8 cellular contexts compared by ENCODE assay signal in genomic region chr3:127574880-127575878, GRCh38. TPM values are rescaled to one million over a fixed set of nuclear protein-coding genes. Genes with fewer than 3 reads are reported as not detected.
A peak's percentile ranks its signal among the peaks of the same experiment; 100 is the strongest.
DNase-seq lines count a peak whose midpoint lies in the region; ATAC-seq and TF ChIP-seq lines count a peak whose summit lies in the region.

No MANE protein-coding gene starts in this region.

- H3K27ac Mint-ChIP-seq in activated naive CD4-positive, alpha-beta T cell treated with anti-CD3 and anti-CD28 coated beads for 36 hours, result no peak overlapping the region

- H3K4ac ChIP-seq in trophoblast cell (ENCODE audit: low read depth, low read length), result no peak overlapping the region

- peaks cover 6% of the 10 kb centered on the region for H3K4me1 Mint-ChIP-seq in activated naive CD4-positive, alpha-beta T cell treated with anti-CD3 and anti-CD28 coated beads for 36 hours (ENCODE audit: low read depth)

- TF ChIP-seq EP300 in upper lobe of left lung (IDR thresholded peaks at IDR 0.05), result no peak

- DNase-seq in GM10266 (ENCODE audit: extremely low spot score) (peak; percentile 94), NCI-H1105 (lab: John Stamatoyannopoulos, UW) (peak; percentile 89), germinal center (ENCODE audit: low spot score) (peak; percentile 94), trophoblast cell (peak; percentile 94 to 96), upper lobe of left lung (peak; percentile 92 to 98)
- peak; percentile 86 for DNase-seq in activated naive CD4-positive, alpha-beta T cell treated with anti-CD3 and anti-CD28 coated beads for 36 hours

- no peak for TF ChIP-seq POLR2A in upper lobe of left lung (IDR thresholded peaks at IDR 0.05)

- no peak overlapping the region for H2BK120ac ChIP-seq in trophoblast cell (ENCODE audit: insufficient read depth, low read length, poor library complexity)

- no peak overlapping the region for H3K18ac ChIP-seq in trophoblast cell (ENCODE audit: low read length)

- H4K91ac ChIP-seq in trophoblast cell (ENCODE audit: low read depth, low read length), result no peak overlapping the region

- H2AK5ac ChIP-seq in trophoblast cell (ENCODE audit: low read length), result no peak overlapping the region

- intact Hi-C loops in activated naive CD4-positive, alpha-beta T cell treated with anti-CD3 and anti-CD28 coated beads for 36 hours (cut with micrococcal nuclease), result loop anchor here (1.0 to 10.0 kb wide), 7 partner anchors 15 to 477 kb away; partner anchors contain the start of genes ABTB1, MCM2, MGLL and SEC61A1

- no peak overlapping the region for H3K4me2 ChIP-seq in trophoblast cell (ENCODE audit: low read length)

- no peak overlapping the region for H2BK12ac ChIP-seq in trophoblast cell (ENCODE audit: low read length)

- WGBS in trophoblast cell (ENCODE audit: extremely low coverage, insufficient coverage, insufficient read length), result no CpG with 5 or more reads among the region's 46 CpGs
- WGBS in upper lobe of left lung, 2 donors, result 44 to 49% methylated on average over 34 to 43 of the region's 46 CpGs

- H3K36me3 Mint-ChIP-seq in activated naive CD4-positive, alpha-beta T cell treated with anti-CD3 and anti-CD28 coated beads for 36 hours (ENCODE audit: low read depth), result peaks cover 17% of the 10 kb centered on the region

- no peak overlapping the region for H4K12ac ChIP-seq in trophoblast cell (ENCODE audit: low read depth, low read length)

- H3K4me3 ChIP-seq in trophoblast cell (ENCODE audit: low read depth, low read length) (peak overlapping the region; percentile 46), upper lobe of left lung (no peak overlapping the region)

- TF ChIP-seq CTCF in GM10266 (IDR thresholded peaks at IDR 0.05; ENCODE audit: control insufficient read depth, insufficient read depth, low read depth, missing control alignments) (peak; percentile 97), upper lobe of left lung (IDR thresholded peaks at IDR 0.05) (peak; percentile 93 to 98 (median 98))

- CTCF ChIA-PET in activated naive CD4-positive, alpha-beta T cell treated with anti-CD3 and anti-CD28 coated beads for 36 hours (lab: Charles Lee), result interaction anchor here (0.6 to 2.7 kb wide), 26 partner anchors 9 to 404 kb away, joined by 3 to 21 read pairs (median 4); partner anchors contain the start of genes MCM2 and TPRA1

- H4K8ac ChIP-seq in trophoblast cell (ENCODE audit: low read depth, low read length), result no peak overlapping the region

- H2BK5ac ChIP-seq in trophoblast cell (ENCODE audit: low read depth, low read length, poor library complexity), result no peak overlapping the region

- H3K23ac ChIP-seq in trophoblast cell (ENCODE audit: low read length), result peak overlapping the region; percentile 93

- H3K79me2 ChIP-seq in trophoblast cell (ENCODE audit: control insufficient read depth, insufficient read depth, low read length, poor library complexity), result no peaks in the 10 kb centered on the region

- no peaks in the 10 kb centered on the region for H3K27me3 Mint-ChIP-seq in activated naive CD4-positive, alpha-beta T cell treated with anti-CD3 and anti-CD28 coated beads for 36 hours (ENCODE audit: low read depth)

- H3K36me3 ChIP-seq in trophoblast cell (ENCODE audit: control insufficient read depth in 1 of 2, insufficient read depth in 2 of 2, low read length in 2 of 2), result peaks cover 16 to 36% of the 10 kb centered on the region in 2 experiments
- H3K36me3 ChIP-seq in upper lobe of left lung, result peaks cover 9 to 79% (median 52%) of the 10 kb centered on the region in 4 donors

- H3K79me1 ChIP-seq in trophoblast cell (ENCODE audit: low read length), result no peaks in the 10 kb centered on the region

- H3K4me1 ChIP-seq in trophoblast cell (ENCODE audit: control insufficient read depth in 1 of 2, insufficient read depth in 2 of 2, low read length in 2 of 2), result peaks cover 0 to 5% of the 10 kb centered on the region in 2 experiments
- H3K4me1 ChIP-seq in upper lobe of left lung, result peaks cover 5 to 12% (median 10%) of the 10 kb centered on the region in 4 donors

- H3K4me3 Mint-ChIP-seq in activated naive CD4-positive, alpha-beta T cell treated with anti-CD3 and anti-CD28 coated beads for 36 hours, result no peak overlapping the region

- ATAC-seq in HG02623 (IDR thresholded peaks at IDR 0.05; ENCODE audit: unreplicated experiment) (peak; percentile 82), SK-N-SH treated with all-trans-retinoic acid at 6 μM for 48 hours (peak; percentile 97), upper lobe of left lung (ENCODE audit: low FRiP score in 2 of 2) (peak; percentile 85 to 93)

- no peaks in the 10 kb centered on the region for H3K9me3 ChIP-seq in trophoblast cell (ENCODE audit: insufficient read depth, low read depth, low read length)
- no peaks in the 10 kb centered on the region for H3K9me3 ChIP-seq in upper lobe of left lung

- no peak overlapping the region for H3K14ac ChIP-seq in trophoblast cell (ENCODE audit: low read length)

- H3K27me3 ChIP-seq in trophoblast cell (ENCODE audit: insufficient read depth, low read length) (no peaks in the 10 kb centered on the region), upper lobe of left lung (no peaks in the 10 kb centered on the region)

- no peak overlapping the region for H2AFZ ChIP-seq in trophoblast cell (ENCODE audit: insufficient read depth, low read length, poor library complexity)

- H3K27ac ChIP-seq in trophoblast cell (ENCODE audit: low read depth, low read length) (no peak overlapping the region), upper lobe of left lung (peak overlapping the region in 2 of 4 donors; percentile 3 to 39)

- H3K9ac ChIP-seq in trophoblast cell (ENCODE audit: low read length), result no peak overlapping the region

- no peaks in the 10 kb centered on the region for H3K9me3 Mint-ChIP-seq in activated naive CD4-positive, alpha-beta T cell treated with anti-CD3 and anti-CD28 coated beads for 36 hours

TF ChIP-seq in SK-N-SH treated with all-trans-retinoic acid at 6 μM for 48 hours, 23 proteins besides CTCF, POLR2A, EP300 and RAD21:
- no peak for TF ChIP-seq BACH2 (CRISPR knock-in tag; IDR thresholded peaks at IDR 0.05; ENCODE audit: borderline replicate concordance)
- TF ChIP-seq ZC3H10 (CRISPR knock-in tag; IDR thresholded peaks at IDR 0.05), result no peak
- no peak for TF ChIP-seq ARNTL (CRISPR knock-in tag; IDR thresholded peaks at IDR 0.05; ENCODE audit: borderline replicate concordance, low read depth)
- no peak for TF ChIP-seq ZNF70 (CRISPR knock-in tag; IDR thresholded peaks at IDR 0.05)
- no peak for TF ChIP-seq SNAI2 (CRISPR knock-in tag; IDR thresholded peaks at IDR 0.05)
- TF ChIP-seq RARB (CRISPR knock-in tag; IDR thresholded peaks at IDR 0.05), result no peak
- no peak for TF ChIP-seq CSRNP3 (CRISPR knock-in tag; IDR thresholded peaks at IDR 0.05)
- no peak for TF ChIP-seq ESRRG (CRISPR knock-in tag; IDR thresholded peaks at IDR 0.05)
- TF ChIP-seq TOX (CRISPR knock-in tag; IDR thresholded peaks at IDR 0.05; ENCODE audit: borderline replicate concordance), result no peak
- no peak for TF ChIP-seq ZNF8 (CRISPR knock-in tag; IDR thresholded peaks at IDR 0.05)
- TF ChIP-seq ZFP30 (CRISPR knock-in tag; IDR thresholded peaks at IDR 0.05), result no peak
- TF ChIP-seq OSR1 (CRISPR knock-in tag; IDR thresholded peaks at IDR 0.05), result no peak
- no peak for TF ChIP-seq ZNF565 (CRISPR knock-in tag; conservative IDR thresholded peaks at IDR 0.05; ENCODE audit: low read depth)
- TF ChIP-seq TCF4 (CRISPR knock-in tag; IDR thresholded peaks at IDR 0.05; ENCODE audit: borderline replicate concordance), result no peak
- TF ChIP-seq GLIS3 (CRISPR knock-in tag; IDR thresholded peaks at IDR 0.05), result no peak
- no peak for TF ChIP-seq CSDC2 (CRISPR knock-in tag; IDR thresholded peaks at IDR 0.05)
- TF ChIP-seq, protein P1, sequence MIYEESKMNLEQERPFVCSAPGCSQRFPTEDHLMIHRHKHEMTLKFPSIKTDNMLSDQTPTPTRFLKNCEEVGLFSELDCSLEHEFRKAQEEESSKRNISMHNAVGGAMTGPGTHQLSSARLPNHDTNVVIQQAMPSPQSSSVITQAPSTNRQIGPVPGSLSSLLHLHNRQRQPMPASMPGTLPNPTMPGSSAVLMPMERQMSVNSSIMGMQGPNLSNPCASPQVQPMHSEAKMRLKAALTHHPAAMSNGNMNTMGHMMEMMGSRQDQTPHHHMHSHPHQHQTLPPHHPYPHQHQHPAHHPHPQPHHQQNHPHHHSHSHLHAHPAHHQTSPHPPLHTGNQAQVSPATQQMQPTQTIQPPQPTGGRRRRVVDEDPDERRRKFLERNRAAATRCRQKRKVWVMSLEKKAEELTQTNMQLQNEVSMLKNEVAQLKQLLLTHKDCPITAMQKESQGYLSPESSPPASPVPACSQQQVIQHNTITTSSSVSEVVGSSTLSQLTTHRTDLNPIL (CRISPR knock-in tag; IDR thresholded peaks at IDR 0.05; ENCODE audit: low read depth), result no peak

RNA-seq across cellular contexts. Expression of gene TPRA1, which starts 15.4 kb away (rescaled TPM):
- total RNA-seq in activated naive CD4-positive, alpha-beta T cell treated with anti-CD3 and anti-CD28 coated beads for 36 hours, result 10 to 100 TPM; 15.1 to 15.9 TPM
- polyA plus RNA-seq in trophoblast cell (2013), result 11.5 and 13.0 TPM in 2 replicates
- 10 to 100 TPM; 16.8 to 44.4 (median 40.3) TPM for total RNA-seq in upper lobe of left lung

RNA-seq across cellular contexts. Expression of gene MCM2, which starts 23.0 kb away (rescaled TPM):
- 100 to 1,000 TPM; 250 to 259 TPM for total RNA-seq in activated naive CD4-positive, alpha-beta T cell treated with anti-CD3 and anti-CD28 coated beads for 36 hours
- 15.4 and 15.8 TPM in 2 replicates for polyA plus RNA-seq in trophoblast cell (2013)
- total RNA-seq in upper lobe of left lung, result 10 to 100 TPM in 3 of 6 donors, 1 to 10 TPM in 3; 6.1 to 14.7 (median 10.1) TPM

RNA-seq across cellular contexts. Expression of gene PODXL2, which starts 53.8 kb away (rescaled TPM):
- 1 to 10 TPM in 1 of 2 experiments, under 1 TPM in 1; 0.98 to 1.1 TPM for total RNA-seq in activated naive CD4-positive, alpha-beta T cell treated with anti-CD3 and anti-CD28 coated beads for 36 hours
- polyA plus RNA-seq in trophoblast cell (2013), result 0.61 and 0.78 TPM in 2 replicates
- total RNA-seq in upper lobe of left lung, result 1 to 10 TPM; 1.0 to 5.1 (median 3.5) TPM

Comparison
In these comparisons a context has a peak if more than half of its experiments do, and no peak if none do; other contexts are left out.
1. RNA of gene MCM2, which starts 23.0 kb away (total RNA-seq): 250 to 259 TPM in activated naive CD4-positive, alpha-beta T cell treated with anti-CD3 and anti-CD28 coated beads for 36 hours; 6.1 to 14.7 TPM in upper lobe of left lung; every median in the first group is over 10 times any median in the second.
2. Peak in every context shown above with its lines, with median percentiles within 50 percentile points of each other: DNase-seq and ATAC-seq.